Comparison of ENCODE assay signal across 8 cellular contexts in the genomic region with DNA sequence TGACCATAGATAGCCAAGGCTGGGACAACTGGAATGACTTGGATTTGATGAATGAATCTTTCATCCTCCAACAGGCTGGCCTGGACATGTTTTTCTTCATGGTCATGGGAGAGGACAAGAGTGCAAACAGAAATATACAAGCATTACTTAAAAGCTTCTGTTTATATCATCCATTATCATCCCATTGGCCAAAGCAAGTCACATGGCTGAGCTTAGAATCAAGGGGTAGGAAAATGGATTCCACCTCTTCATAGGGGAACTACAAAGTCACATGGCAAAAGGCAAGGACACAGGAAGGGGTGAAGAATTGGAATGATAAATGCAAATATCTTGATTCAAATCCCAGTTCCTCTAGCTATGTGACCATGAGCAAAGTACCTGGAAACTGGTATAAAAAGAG.
"Had no signal": no experiment of that assay in that cellular context is flagged by ENCODE, and none has a peak within 500 bp of the region (broad histone marks: within the 10 kb centered on the region; RNA-seq: fewer than 3 reads in every experiment).

No MANE protein-coding gene starts in this region.

- H3K36me3 Mint-ChIP-seq: IgD-negative memory B cell had no signal

- H3K27ac Mint-ChIP-seq: IgD-negative memory B cell had no signal

- FAIRE-seq: HepG2, HTR-8/SVneo had no signal

- DNase-seq: IMR-90, KBM-7, KG1 had no signal

- H3K4me3 Mint-ChIP-seq: IgD-negative memory B cell had no signal

- H3K9ac ChIP-seq: KMS-11 had no signal

- H3K4me2 ChIP-seq: KMS-11 had no signal

- ATAC-seq: HepG2 had no signal

- H3K4me1 Mint-ChIP-seq: IgD-negative memory B cell had no signal

- H3K27ac ChIP-seq: HL-60, KMS-11 had no signal
